Comparison of ENCODE assay signal across 9 cellular contexts in the genomic region with DNA sequence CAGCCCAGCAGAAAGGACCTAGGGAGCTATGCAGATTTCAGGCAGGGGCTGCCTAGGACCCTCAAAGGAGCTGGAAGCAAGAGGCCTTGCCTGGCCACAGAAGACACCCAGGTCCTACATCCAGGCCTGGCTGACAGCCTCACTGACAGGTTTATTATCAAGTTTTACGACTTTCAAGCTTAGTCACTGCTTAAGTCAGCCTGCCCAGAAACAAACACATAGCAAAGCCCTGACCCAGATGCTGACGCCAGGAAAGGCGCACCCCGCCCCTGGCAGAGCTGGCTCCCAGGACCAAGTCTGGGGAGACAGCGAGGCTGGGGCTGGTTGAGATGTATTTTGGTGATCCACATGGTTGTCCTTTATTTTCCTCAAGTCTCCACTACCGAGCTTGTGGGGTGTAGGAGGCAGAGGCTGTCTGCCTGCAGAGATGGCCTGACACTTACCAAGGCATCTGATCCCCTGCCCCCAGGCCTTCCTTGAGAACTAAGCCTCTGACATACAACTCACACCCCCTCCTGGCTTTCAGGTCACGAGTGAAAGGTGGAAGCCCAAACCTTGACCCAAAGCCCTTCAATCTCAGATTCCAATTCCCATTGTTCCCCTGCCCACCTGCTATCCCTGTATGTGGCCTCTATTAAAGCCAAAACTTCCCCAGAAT.
DNase-seq lines count a peak whose midpoint lies in the region; ATAC-seq and TF ChIP-seq lines count a peak whose summit lies in the region.
"Had no signal": no experiment of that assay in that cellular context is flagged by ENCODE, and none has a peak within 500 bp of the region (broad histone marks: within the 10 kb centered on the region; RNA-seq: fewer than 3 reads in every experiment).

No MANE protein-coding gene starts in this region.

- no peak for TF ChIP-seq CTCF in psoas muscle (IDR thresholded peaks at IDR 0.05)

- H3K9me3 ChIP-seq in psoas muscle = peaks cover 3% of the 10 kb centered on the region

- 26 to 37% (median 27%) methylated on average over 7 of the region's 7 CpGs for WGBS in psoas muscle, 3 donors

- intact Hi-C loops in psoas muscle (cut with DNase I) = no loop called here

- H3K27ac ChIP-seq in psoas muscle = no peak overlapping the region

- ATAC-seq in esophagus mucosa (peak; percentile 96), psoas muscle (peak; percentile 44 to 80 (median 58)), GM19452 (IDR thresholded peaks at IDR 0.05; ENCODE audit: unreplicated experiment) (no peak), HG03039 (IDR thresholded peaks at IDR 0.05; ENCODE audit: unreplicated experiment) (no peak)

- peaks cover 0 to 5% (median 0%) of the 10 kb centered on the region in 3 donors for H3K27me3 ChIP-seq in psoas muscle (ENCODE audit: insufficient read depth in 3 of 3, low read length in 2 of 3)

- no peaks in the 10 kb centered on the region for H3K4me1 ChIP-seq in psoas muscle

- H3K36me3 ChIP-seq in psoas muscle (ENCODE audit: insufficient read depth in 1 of 2, low read depth in 1 of 2) = no peaks in the 10 kb centered on the region

- peak; percentile 97 for DNase-seq in EL
- DNase-seq in NCI-H460 (ENCODE audit: extremely low read depth, low read depth) = peak; percentile 80
- peak; percentile 65 to 81 for DNase-seq in psoas muscle
- no peak for DNase-seq in NCI-H2196 treated with DMSO at 0.1 percent for 48 hours (lab: John Stamatoyannopoulos, UW; ENCODE audit: unreplicated experiment)
- DNase-seq in stimulated activated naive CD4-positive, alpha-beta T cell (lab: John Stamatoyannopoulos, UW) = no peak
- DNase-seq: naive B cell had no signal

- no peak overlapping the region for H3K4me3 ChIP-seq in psoas muscle

Comparison
In these comparisons a context has a peak if more than half of its experiments do, and no peak if none do; other contexts are left out.
1. DNase-seq: peak in EL (single experiment), NCI-H460 (single experiment) and psoas muscle (2 of 2); none in NCI-H2196 treated with DMSO at 0.1 percent for 48 hours (single experiment) and stimulated activated naive CD4-positive, alpha-beta T cell (0 of 6).
2. ATAC-seq: peak in esophagus mucosa (single experiment) and psoas muscle (4 of 4); none in GM19452 (single experiment) and HG03039 (single experiment).